Comparison of ENCODE assay signal across 17 cellular contexts in the genomic region with DNA sequence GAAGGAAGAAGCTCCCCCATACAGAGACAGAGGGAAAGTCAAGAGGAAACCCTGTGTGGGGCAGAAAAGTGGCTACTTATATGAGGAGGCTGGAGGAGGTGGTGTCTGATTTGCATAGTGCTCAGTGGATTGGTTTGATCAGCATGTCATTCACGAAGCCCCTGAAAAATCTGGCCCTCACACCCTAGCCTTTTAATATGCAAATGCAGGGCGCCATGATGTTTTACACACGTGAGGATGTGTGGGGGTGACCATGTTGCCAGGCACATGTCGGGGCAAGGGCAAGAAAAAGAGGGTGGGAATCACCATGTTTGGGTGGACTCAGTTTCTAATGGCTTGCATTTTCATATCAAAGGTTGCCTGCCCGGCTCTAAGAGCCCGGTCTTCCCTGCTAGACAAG.
"Had no signal": no experiment of that assay in that cellular context is flagged by ENCODE, and none has a peak within 500 bp of the region (broad histone marks: within the 10 kb centered on the region; RNA-seq: fewer than 3 reads in every experiment).

No MANE protein-coding gene starts in this region.

- H3K36me3 ChIP-seq: ovary had no signal

- H2AFZ ChIP-seq: hepatocyte had no signal

- H3K79me2 ChIP-seq: hepatocyte had no signal

- H3K27ac Mint-ChIP-seq: naive thymus-derived CD4-positive, alpha-beta T cell; nephron progenitor cell had no signal

- H3K4me2 ChIP-seq: hepatocyte had no signal

- H3K27ac ChIP-seq: coronary artery, hepatocyte, ovary had no signal

- DNase-seq: effector CD4-positive, alpha-beta T cell; foreskin melanocyte; head of caudate nucleus; islet precursor cell; mammary epithelial cell; naive thymus-derived CD4-positive, alpha-beta T cell; nephron progenitor cell; nucleus accumbens; ovary; right cardiac atrium; small intestine; stimulated activated CD4-positive, alpha-beta T cell treated with anti-CD3 and anti-CD28 coated beads, Interleukin-12 subunit alpha, Interleukin-12 subunit beta, amount 100 ng/mL, for 4 hours; stimulated activated naive CD4-positive, alpha-beta T cell treated with Interleukin-2 at 50 U/mL for 16 hours; trophoblast cell had no signal

- FAIRE-seq: small intestine had no signal

- H3K4me3 ChIP-seq: coronary artery, hepatocyte, ovary had no signal

- ATAC-seq: left lobe of liver; naive thymus-derived CD4-positive, alpha-beta T cell; right cardiac atrium had no signal

- H3K4me3 Mint-ChIP-seq: naive thymus-derived CD4-positive, alpha-beta T cell; nephron progenitor cell had no signal

- H3K4me1 Mint-ChIP-seq: nephron progenitor cell had no signal

- H3K27me3 ChIP-seq: hepatocyte, ovary had no signal
